1 cellular context compared by ENCODE assay signal in genomic region chr10:44234471-44234850, GRCh38.
A peak's percentile ranks its signal among the peaks of the same experiment; 100 is the strongest.
TF ChIP-seq lines count a peak whose summit lies in the region.

No MANE protein-coding gene starts in this region.

TF ChIP-seq in GM23338, 12 proteins besides CTCF, POLR2A, EP300 and RAD21:
- TF ChIP-seq ZNF462 (CRISPR knock-in tag; IDR thresholded peaks at IDR 0.05) (peak; percentile 62; the same call in 1 of the 2 replicates), POLR2AphosphoS5 (IDR thresholded peaks at IDR 0.05; ENCODE audit: low read depth) (no peak)
